Comparison of ENCODE assay signal across 8 cellular contexts in the genomic region with DNA sequence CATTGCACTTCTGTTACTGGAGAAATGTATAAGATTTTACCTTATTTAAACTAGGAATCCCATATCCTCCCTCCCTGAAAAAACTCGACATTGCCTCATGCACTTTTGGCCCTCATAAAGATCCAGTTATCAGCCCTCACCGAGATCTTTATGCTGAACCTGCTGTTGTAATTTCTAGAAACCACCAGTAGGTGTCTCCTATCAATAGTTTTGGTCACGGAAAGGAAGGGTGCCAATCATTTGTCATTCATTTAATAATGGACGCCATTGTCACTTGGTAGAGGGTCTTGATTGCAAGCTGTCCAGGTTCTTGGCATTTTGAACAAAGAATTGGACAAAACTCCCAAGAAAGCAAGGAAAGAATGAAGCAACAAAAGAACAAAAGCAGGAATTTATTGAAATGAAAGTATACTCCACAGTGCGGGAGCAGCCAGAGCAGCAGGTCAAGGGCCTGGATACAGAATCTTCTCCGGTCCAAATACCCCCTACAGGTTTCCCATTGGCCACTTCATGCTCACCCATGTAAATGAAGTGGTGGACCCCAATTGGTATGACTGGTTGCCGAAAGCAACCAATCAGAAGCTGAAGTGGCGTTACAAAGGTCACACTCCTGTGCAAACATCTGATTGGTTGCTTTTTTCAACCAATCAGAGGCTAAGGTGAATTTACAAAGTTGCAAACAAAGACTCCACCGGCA.
A peak's percentile ranks its signal among the peaks of the same experiment; 100 is the strongest.
DNase-seq lines count a peak whose midpoint lies in the region; ATAC-seq and TF ChIP-seq lines count a peak whose summit lies in the region.

No MANE protein-coding gene starts in this region.

- ATAC-seq in GM19025 (IDR thresholded peaks at IDR 0.05; ENCODE audit: low read depth, unreplicated experiment), result peak; percentile 72
- ATAC-seq in HG03280 (IDR thresholded peaks at IDR 0.05; ENCODE audit: unreplicated experiment), result peak; percentile 82
- ATAC-seq in lung (ENCODE audit: insufficient read depth, low FRiP score), result peak; percentile 72
- ATAC-seq in HG03108 (IDR thresholded peaks at IDR 0.05; ENCODE audit: unreplicated experiment), result no peak

- POLR2A ChIA-PET in MCF 10A (lab: Yijun Ruan, JAX), result no interaction called here

- no peaks in the 10 kb centered on the region for H3K9me3 Mint-ChIP-seq in Calu3 (ENCODE audit: low read depth, unreplicated experiment)
- no peaks in the 10 kb centered on the region for H3K9me3 Mint-ChIP-seq in MCF 10A (ENCODE audit: unreplicated experiment)

- H3K36me3 ChIP-seq in lung (ENCODE audit: control insufficient read depth in 2 of 2, insufficient read depth in 2 of 2, low read length in 2 of 2), result no peaks in the 10 kb centered on the region

- H3K36me3 Mint-ChIP-seq in Calu3 (ENCODE audit: insufficient read depth, unreplicated experiment) (no peaks in the 10 kb centered on the region), MCF 10A (ENCODE audit: insufficient read depth, unreplicated experiment) (no peaks in the 10 kb centered on the region)

- WGBS in lung, 2 donors, result 47 to 50% methylated on average over 9 of the region's 9 CpGs

- H3K4me1 Mint-ChIP-seq in Calu3 (ENCODE audit: low read depth, unreplicated experiment), result no peaks in the 10 kb centered on the region
- H3K4me1 Mint-ChIP-seq in MCF 10A (ENCODE audit: insufficient read depth, unreplicated experiment), result peaks cover 7% of the 10 kb centered on the region

- intact Hi-C loops in Calu3 (cut with micrococcal nuclease; ENCODE audit: unreplicated experiment) (loop anchor here (10.0 kb wide), 1 partner anchor 314 kb away; no protein-coding TSS in a partner anchor), MCF 10A (cut with micrococcal nuclease) (loop anchor here (1.0 to 10.0 kb wide), 2 partner anchors 204 to 309 kb away; no protein-coding TSS in a partner anchor), posterior vena cava (cut with DNase I) (loop anchor here in 1 of 2 donors (10.0 kb wide), 1 partner anchor 1034 kb away; no protein-coding TSS in a partner anchor)

- H3K4me3 Mint-ChIP-seq in Calu3 (ENCODE audit: low read depth, unreplicated experiment) (no peak overlapping the region), MCF 10A (ENCODE audit: unreplicated experiment) (peak overlapping the region; percentile 32)

- BruUV-seq in Calu3 (replicated peaks; lab: Mats Ljungman, UMichigan), result no TSS peak
- BruUV-seq in MCF 10A (replicated peaks; lab: Mats Ljungman, UMichigan), result no TSS peak

- H3K27ac ChIP-seq in lung (ENCODE audit: low read depth in 1 of 2, low read length in 1 of 2), result no peak overlapping the region

- CTCF ChIA-PET in Calu3 (lab: Charles Lee), result no interaction called here
- CTCF ChIA-PET in MCF 10A (lab: Yijun Ruan, JAX), result interaction anchor here (0.6 to 3.5 kb wide), 16 partner anchors 9 to 434 kb away, joined by 3 to 26 read pairs (median 4); no protein-coding TSS in a partner anchor

- H3K27me3 Mint-ChIP-seq in Calu3 (ENCODE audit: unreplicated experiment), result no peaks in the 10 kb centered on the region
- no peaks in the 10 kb centered on the region for H3K27me3 Mint-ChIP-seq in MCF 10A (ENCODE audit: insufficient read depth, unreplicated experiment)

- H3K27ac Mint-ChIP-seq in Calu3 (ENCODE audit: unreplicated experiment) (no peak overlapping the region), MCF 10A (ENCODE audit: low read depth, unreplicated experiment) (no peak overlapping the region)

- H3K4me3 ChIP-seq in lung, result no peak overlapping the region

- DNase-seq in Calu3 (peak; percentile 1), NCI-H460 (ENCODE audit: extremely low read depth, low read depth) (peak; percentile 54), MCF 10A (ENCODE audit: unreplicated experiment) (peak; percentile 54), lung (ENCODE audit: low spot score) (no peak), posterior vena cava (ENCODE audit: low spot score) (no peak)

- H3K9me3 ChIP-seq in lung (ENCODE audit: control insufficient read depth in 2 of 2, insufficient read depth in 1 of 2, low read length in 1 of 2), result no peaks in the 10 kb centered on the region

- H3K4me1 ChIP-seq in lung (ENCODE audit: control insufficient read depth in 2 of 2, insufficient read depth in 2 of 2, low read length in 2 of 2), result peaks cover 0 to 1% of the 10 kb centered on the region in 2 donors

- TF ChIP-seq CTCF in Calu3 (IDR thresholded peaks at IDR 0.05; ENCODE audit: unreplicated experiment) (peak; percentile 41), MCF 10A (IDR thresholded peaks at IDR 0.05; ENCODE audit: unreplicated experiment) (peak; percentile 62), lung (IDR thresholded peaks at IDR 0.05; ENCODE audit: control extremely low read depth, extremely low read depth) (no peak)

- no peaks in the 10 kb centered on the region for H3K27me3 ChIP-seq in lung (ENCODE audit: control insufficient read depth, insufficient read depth)

Comparison
In these comparisons a context has a peak if more than half of its experiments do, and no peak if none do; other contexts are left out.
1. DNase-seq: peak in Calu3 (single experiment), NCI-H460 (single experiment) and MCF 10A (single experiment); none in lung (single experiment) and posterior vena cava (single experiment).